Comparison of ENCODE assay signal across 17 cellular contexts in the genomic region with DNA sequence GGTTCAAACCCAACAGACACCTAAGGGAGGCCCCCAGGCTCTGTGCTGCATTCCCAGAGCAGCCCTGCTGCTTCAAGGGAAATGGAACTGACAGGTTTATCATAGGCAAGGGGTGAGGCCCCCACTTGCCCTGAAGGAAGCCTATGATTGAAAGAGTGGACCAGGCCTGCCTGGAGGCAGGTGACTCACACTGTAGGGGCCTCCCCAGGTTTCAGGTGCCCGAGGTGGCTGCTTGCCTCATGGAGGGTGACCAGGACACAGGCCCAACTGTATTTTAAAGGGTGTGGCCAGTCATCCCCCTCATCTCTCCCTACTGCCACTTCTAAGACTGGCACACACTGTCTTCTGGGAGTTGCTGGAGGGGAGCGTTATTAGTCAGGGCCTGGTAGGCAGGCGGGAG.
DNase-seq lines count a peak whose midpoint lies in the region; ATAC-seq and TF ChIP-seq lines count a peak whose summit lies in the region.
"Had no signal": no experiment of that assay in that cellular context is flagged by ENCODE, and none has a peak within 500 bp of the region (broad histone marks: within the 10 kb centered on the region; RNA-seq: fewer than 3 reads in every experiment).

No MANE protein-coding gene starts in this region.

- H3K4me2 ChIP-seq in HCT116 (ENCODE audit: low read length) (peak overlapping the region; percentile 64), PC-3 (ENCODE audit: low read length) (peak overlapping the region; percentile 11), trophoblast cell (ENCODE audit: low read length) (no peak overlapping the region)
- H3K4me2 ChIP-seq: KMS-11 had no signal

- H2BK120ac ChIP-seq in trophoblast cell (ENCODE audit: insufficient read depth, low read length, poor library complexity) = peak overlapping the region; percentile 29

- POLR2A ChIA-PET in HCT116 (lab: Charles Lee) = interaction anchor here (0.7 kb wide), 1 partner anchor 13 kb away, joined by 3 read pairs; no protein-coding TSS in a partner anchor
- POLR2A ChIA-PET in PC-3 (lab: Charles Lee; ENCODE audit: unreplicated experiment) = interaction anchor here (0.7 kb wide), 1 partner anchor 16 kb away, joined by 4 read pairs; no protein-coding TSS in a partner anchor

- H4K91ac ChIP-seq in trophoblast cell (ENCODE audit: low read depth, low read length) = peak overlapping the region; percentile 36

- ATAC-seq in HCT116 (peak; percentile 87), PC-3 (peak; percentile 8; the same call in 1 of the 2 replicates), psoas muscle (no peak)

- H3K14ac ChIP-seq in trophoblast cell (ENCODE audit: low read length) = no peak overlapping the region

- intact Hi-C loops in HCT116 (cut with micrococcal nuclease) = no loop called here
- intact Hi-C loops in PC-3 (cut with micrococcal nuclease) = no loop called here
- intact Hi-C loops in psoas muscle (cut with DNase I) = no loop called here

- CTCF ChIA-PET in HCT116 (lab: Charles Lee) = no interaction called here
- CTCF ChIA-PET in PC-3 (lab: Charles Lee) = interaction anchor here (0.6 kb wide), 1 partner anchor 650 kb away, joined by 4 read pairs; no protein-coding TSS in a partner anchor

- H3K79me2 ChIP-seq in HCT116 (ENCODE audit: insufficient read depth, low read length) (no peaks in the 10 kb centered on the region), PC-3 (ENCODE audit: low read length) (no peaks in the 10 kb centered on the region), trophoblast cell (ENCODE audit: control insufficient read depth, insufficient read depth, low read length, poor library complexity) (no peaks in the 10 kb centered on the region)

- H4K20me1 ChIP-seq in HCT116 (ENCODE audit: insufficient read depth) = no peaks in the 10 kb centered on the region
- H4K20me1 ChIP-seq in PC-3 (ENCODE audit: low read length) = no peaks in the 10 kb centered on the region

- RAD21 ChIA-PET in HCT116 (lab: Charles Lee; ENCODE audit: low non-redundant PET in 1 of 2, low total read pairs in 2 of 2, uncharacterized antibody in 2 of 2, unreplicated experiment in 2 of 2) = no interaction called here

- peaks cover 17 to 77% of the 10 kb centered on the region in 2 experiments for H3K4me1 ChIP-seq in HCT116 (ENCODE audit: control insufficient read depth in 1 of 2, insufficient read depth in 2 of 2, low read length in 2 of 2)
- peaks cover 74% of the 10 kb centered on the region for H3K4me1 ChIP-seq in PC-3 (ENCODE audit: insufficient read depth, low read length)
- peaks cover 20% of the 10 kb centered on the region in 2 experiments for H3K4me1 ChIP-seq in trophoblast cell (ENCODE audit: control insufficient read depth in 1 of 2, insufficient read depth in 2 of 2, low read length in 2 of 2)
- peaks cover 4% of the 10 kb centered on the region for H3K4me1 ChIP-seq in psoas muscle

- no peak overlapping the region for H4K12ac ChIP-seq in trophoblast cell (ENCODE audit: low read depth, low read length)

- peaks cover 4% of the 10 kb centered on the region for H3K79me1 ChIP-seq in trophoblast cell (ENCODE audit: low read length)

- H3K27me3 ChIP-seq in HCT116 (ENCODE audit: insufficient read depth, low read length) (no peaks in the 10 kb centered on the region), PC-3 (ENCODE audit: low read length) (no peaks in the 10 kb centered on the region), trophoblast cell (ENCODE audit: insufficient read depth, low read length) (no peaks in the 10 kb centered on the region), psoas muscle (ENCODE audit: insufficient read depth in 3 of 3, low read length in 2 of 3) (no peaks in the 10 kb centered on the region)
- H3K27me3 ChIP-seq: MG63, SJCRH30 had no signal

- no peak for TF ChIP-seq CTCF in HCT116 (IDR thresholded peaks at IDR 0.05 in 2 of 3, conservative IDR thresholded peaks at IDR 0.05 in 1 of 3; ENCODE audit: borderline replicate concordance in 1 of 3, insufficient read depth in 1 of 3, low read depth in 2 of 3, low read length in 2 of 3)
- TF ChIP-seq CTCF in PC-3 (conservative IDR thresholded peaks at IDR 0.05; ENCODE audit: low read depth, low read length) = no peak
- no peak for TF ChIP-seq CTCF in coronary artery (IDR thresholded peaks at IDR 0.05)
- TF ChIP-seq CTCF in psoas muscle (IDR thresholded peaks at IDR 0.05) = no peak

- no peak overlapping the region for H2BK5ac ChIP-seq in trophoblast cell (ENCODE audit: low read depth, low read length, poor library complexity)

- H3K9ac ChIP-seq in HCT116 (ENCODE audit: low read length) (peak overlapping the region; percentile 34), PC-3 (ENCODE audit: low read length) (peak overlapping the region; percentile 15), trophoblast cell (ENCODE audit: low read length) (no peak overlapping the region)
- H3K9ac ChIP-seq: GM23248, KMS-11 had no signal

- no peak overlapping the region for H2BK12ac ChIP-seq in trophoblast cell (ENCODE audit: low read length)

- H3K9me3 ChIP-seq in HCT116 (ENCODE audit: control insufficient read depth in 1 of 2, insufficient read depth in 1 of 2, low read depth in 1 of 2, low read length in 2 of 2) = no peaks in the 10 kb centered on the region
- H3K9me3 ChIP-seq in PC-3 (ENCODE audit: low read length) = no peaks in the 10 kb centered on the region
- H3K9me3 ChIP-seq in trophoblast cell (ENCODE audit: insufficient read depth, low read depth, low read length) = no peaks in the 10 kb centered on the region
- no peaks in the 10 kb centered on the region for H3K9me3 ChIP-seq in psoas muscle
- H3K9me3 ChIP-seq: MG63, SJCRH30 had no signal

- H3F3A ChIP-seq in PC-3 (ENCODE audit: low read length, unreplicated experiment) = no peaks in the 10 kb centered on the region

- no peak overlapping the region for H3K23ac ChIP-seq in trophoblast cell (ENCODE audit: low read length)

- H3K27ac ChIP-seq in HCT116 (ENCODE audit: low read depth, low read length) = no peak overlapping the region
- H3K27ac ChIP-seq in PC-3 (ENCODE audit: low read length) = peak overlapping the region; percentile 53
- no peak overlapping the region for H3K27ac ChIP-seq in coronary artery
- H3K27ac ChIP-seq in trophoblast cell (ENCODE audit: low read depth, low read length) = no peak overlapping the region
- no peak overlapping the region for H3K27ac ChIP-seq in psoas muscle
- H3K27ac ChIP-seq: GM23248, KMS-11, SJCRH30 had no signal

- no peak overlapping the region for H4K8ac ChIP-seq in trophoblast cell (ENCODE audit: low read depth, low read length)

- no peaks in the 10 kb centered on the region for H3K9me2 ChIP-seq in HCT116 (ENCODE audit: insufficient read depth)
- H3K9me2 ChIP-seq in PC-3 (replicated peaks; ENCODE audit: low read length) = no peaks in the 10 kb centered on the region

- H2AK5ac ChIP-seq in trophoblast cell (ENCODE audit: low read length) = no peak overlapping the region

- no CpG with 5 or more reads among the region's 3 CpGs for WGBS in trophoblast cell (ENCODE audit: extremely low coverage, insufficient coverage, insufficient read length)
- WGBS in psoas muscle, 3 donors = 92 to 98% (median 94%) methylated on average over 3 of the region's 3 CpGs

- no peak; the same call in 1 of the 2 replicates for TF ChIP-seq RAD21 in HCT116 (IDR thresholded peaks at IDR 0.05; ENCODE audit: low read depth)

- no peak overlapping the region for H3K4ac ChIP-seq in trophoblast cell (ENCODE audit: low read depth, low read length)

- BruUV-seq in HCT116 (replicated peaks; lab: Mats Ljungman, UMichigan) (no TSS peak), PC-3 (replicated peaks; lab: Mats Ljungman, UMichigan) (no TSS peak)

- DNase-seq in HCT116 (ENCODE audit: low read depth, low spot score) = peak; percentile 76
- peak; percentile 86 for DNase-seq in PC-3
- DNase-seq in coronary artery (ENCODE audit: low spot score) = peak; percentile 65
- peak; percentile 39 to 50 for DNase-seq in trophoblast cell
- no peak for DNase-seq in psoas muscle
- DNase-seq in occipital lobe (lab: John Stamatoyannopoulos, UW) = no peak
- DNase-seq in DMS53 treated with DMSO at 0.1 percent for 48 hours (lab: John Stamatoyannopoulos, UW; ENCODE audit: unreplicated experiment) = no peak
- no peak for DNase-seq in medulla oblongata (ENCODE audit: extremely low spot score)
- DNase-seq: CD4-positive, alpha-beta memory T cell; DND-41; GM23248; MG63; NCI-H1105; NCI-H1930; NCI-H2171; SJCRH30 had no signal

- peak overlapping the region; percentile 4 for H3K18ac ChIP-seq in trophoblast cell (ENCODE audit: low read length)

- H3K36me3 ChIP-seq in HCT116 (ENCODE audit: control insufficient read depth in 1 of 2, insufficient read depth in 2 of 2, low read length in 2 of 2) (no peaks in the 10 kb centered on the region), PC-3 (ENCODE audit: low read depth, low read length) (no peaks in the 10 kb centered on the region), trophoblast cell (ENCODE audit: control insufficient read depth in 1 of 2, insufficient read depth in 2 of 2, low read length in 2 of 2) (no peaks in the 10 kb centered on the region), psoas muscle (ENCODE audit: insufficient read depth in 1 of 2, low read depth in 1 of 2) (no peaks in the 10 kb centered on the region)
- H3K36me3 ChIP-seq: MG63, SJCRH30 had no signal

- H2AFZ ChIP-seq in HCT116 (ENCODE audit: low read depth, low read length, poor library complexity, severe bottlenecking) (no peak overlapping the region), PC-3 (ENCODE audit: low read length) (no peak overlapping the region), trophoblast cell (ENCODE audit: insufficient read depth, low read length, poor library complexity) (no peak overlapping the region)
- H2AFZ ChIP-seq: GM23248 had no signal

- TF ChIP-seq POLR2A in HCT116 (IDR thresholded peaks at IDR 0.05; ENCODE audit: borderline replicate concordance, extremely low read depth, insufficient read depth, insufficient read length) = no peak

- H3K4me3 ChIP-seq in HCT116 (replicated peaks in 1 of 2; ENCODE audit: low read depth in 1 of 2, low read length in 2 of 2) = no peak overlapping the region
- no peak overlapping the region for H3K4me3 ChIP-seq in PC-3 (ENCODE audit: low read length)
- no peak overlapping the region for H3K4me3 ChIP-seq in coronary artery
- H3K4me3 ChIP-seq in trophoblast cell (ENCODE audit: low read depth, low read length) = no peak overlapping the region
- no peak overlapping the region for H3K4me3 ChIP-seq in psoas muscle
- H3K4me3 ChIP-seq: GM23248, MG63, SJCRH30 had no signal

TF ChIP-seq in HCT116, 20 proteins besides CTCF, POLR2A, EP300 and RAD21 (continues in another document):
- TF ChIP-seq POLR2AphosphoS5 (IDR thresholded peaks at IDR 0.05; ENCODE audit: low read depth, low read length) (peak; percentile 35; the same call in 1 of the 2 replicates), ATF3 (IDR thresholded peaks at IDR 0.05) (no peak), YY1 (IDR thresholded peaks at IDR 0.05; ENCODE audit: extremely low read depth, insufficient replicate concordance, low read depth, low read length) (no peak)

Comparison
In these comparisons a context has a peak if more than half of its experiments do, and no peak if none do; other contexts are left out.
1. ATAC-seq: peak in HCT116 (single experiment) and PC-3 (single experiment); none in psoas muscle (0 of 4).
2. DNase-seq: peak in HCT116 (single experiment), PC-3 (single experiment), coronary artery (single experiment) and trophoblast cell (2 of 2); none in psoas muscle (0 of 2), occipital lobe (single experiment), DMS53 treated with DMSO at 0.1 percent for 48 hours (single experiment) and medulla oblongata (single experiment).